11 cellular contexts compared by ENCODE assay signal in genomic region chr12:4289334-4289878, GRCh38. TPM values are rescaled to one million over a fixed set of nuclear protein-coding genes. Genes with fewer than 3 reads are reported as not detected.
DNase-seq lines count a peak whose midpoint lies in the region; ATAC-seq, FAIRE-seq and TF ChIP-seq lines count a peak whose summit lies in the region.
"Had no signal": no experiment of that assay in that cellular context is flagged by ENCODE, and none has a peak within 500 bp of the region (broad histone marks: within the 10 kb centered on the region; RNA-seq: fewer than 3 reads in every experiment).

No MANE protein-coding gene starts in this region.

- TF ChIP-seq POLR2A in NB4 (IDR thresholded peaks at IDR 0.05; ENCODE audit: extremely low read depth, insufficient read length): peak; percentile 4

- H3K4me3 Mint-ChIP-seq in CD14-positive monocyte: peak overlapping the region; percentile 86 to 98
- peak overlapping the region in 1 of 10 donors; percentile 43 for H3K4me3 Mint-ChIP-seq in naive thymus-derived CD8-positive, alpha-beta T cell

- H3K27ac ChIP-seq in coronary artery: peak overlapping the region in 1 of 2 donors; percentile 67
- H3K27ac ChIP-seq: KMS-11 had no signal

- TF ChIP-seq CTCF in CD14-positive monocyte (IDR thresholded peaks at IDR 0.05): no peak
- TF ChIP-seq CTCF in NB4 (IDR thresholded peaks at IDR 0.05; ENCODE audit: low read depth, low read length): no peak
- TF ChIP-seq CTCF in coronary artery (IDR thresholded peaks at IDR 0.05): no peak

- peaks cover 75% of the 10 kb centered on the region for H3K4me1 Mint-ChIP-seq in CD14-positive monocyte
- H3K4me1 Mint-ChIP-seq in naive thymus-derived CD8-positive, alpha-beta T cell: peaks cover 62 to 93% (median 92%) of the 10 kb centered on the region in 4 donors

- H3K27ac Mint-ChIP-seq in CD14-positive monocyte: peak overlapping the region; percentile 96 to 99 (median 98)
- H3K27ac Mint-ChIP-seq in naive thymus-derived CD8-positive, alpha-beta T cell: peak overlapping the region in 8 of 10 donors; percentile 36 to 95 (median 80)

- H3K4me3 ChIP-seq in NB4 (ENCODE audit: low read depth, low read length) (no peak overlapping the region), coronary artery (peak overlapping the region; percentile 24)

- intact Hi-C loops in CD14-positive monocyte (cut with micrococcal nuclease): loop anchor here in 1 of 2 donors (5.0 kb wide), 1 partner anchor 33 kb away; the partner anchor contains the start of gene TIGAR

- peaks cover 44 to 59% of the 10 kb centered on the region in 2 donors for H3K36me3 Mint-ChIP-seq in CD14-positive monocyte
- peaks cover 0 to 96% (median 14%) of the 10 kb centered on the region in 3 donors for H3K36me3 Mint-ChIP-seq in naive thymus-derived CD8-positive, alpha-beta T cell

- DNase-seq in CD14-positive monocyte (ENCODE audit: low spot score) (no peak), NB4 (ENCODE audit: low read depth) (peak; percentile 61), coronary artery (ENCODE audit: low spot score) (no peak), GM19239 (ENCODE audit: insufficient read length, low spot score) (no peak), NCI-H774 (lab: John Stamatoyannopoulos, UW) (no peak), GM03348 (ENCODE audit: low spot score) (no peak)
- no peak for DNase-seq in naive thymus-derived CD8-positive, alpha-beta T cell
- DNase-seq: DMS 273 treated with DMSO at 0.1 percent for 48 hours had no signal

- H3K9me3 Mint-ChIP-seq in CD14-positive monocyte: peaks cover 0 to 2% (median 0%) of the 10 kb centered on the region in 7 donors
- no peaks in the 10 kb centered on the region for H3K9me3 Mint-ChIP-seq in naive thymus-derived CD8-positive, alpha-beta T cell

- H3K27me3 Mint-ChIP-seq in CD14-positive monocyte (ENCODE audit: low read depth in 3 of 3): peaks cover 0 to 4% (median 2%) of the 10 kb centered on the region in 3 donors
- H3K27me3 Mint-ChIP-seq in naive thymus-derived CD8-positive, alpha-beta T cell: no peaks in the 10 kb centered on the region

- FAIRE-seq in GM19239 (lab: Jason Lieb, UNC): no peak

- POLR2A ChIA-PET in naive thymus-derived CD8-positive, alpha-beta T cell (lab: Charles Lee): interaction anchor here (0.6 to 1.6 kb wide), 4 partner anchors 15 to 403 kb away, joined by 3 to 4 read pairs (median 3); no protein-coding TSS in a partner anchor

- ATAC-seq in naive thymus-derived CD8-positive, alpha-beta T cell: no peak
- ATAC-seq in GM21619 (IDR thresholded peaks at IDR 0.05; ENCODE audit: unreplicated experiment): no peak

RNA-seq across cellular contexts. Expression of gene CCND2, which starts 15.8 kb away (rescaled TPM):
- 1 to 10 TPM; 3.6 to 3.9 TPM for polyA plus RNA-seq in CD14-positive monocyte
- 10 to 100 TPM; 89.3 to 93.3 TPM for total RNA-seq in naive thymus-derived CD8-positive, alpha-beta T cell
- polyA plus RNA-seq in naive thymus-derived CD8-positive, alpha-beta T cell: 10 to 100 TPM; 69.3 to 94.1 (median 84.9) TPM
- total RNA-seq: RPMI7951 had no signal

RNA-seq across cellular contexts. Expression of gene TIGAR, which starts 31.6 kb away (rescaled TPM):
- 10 to 100 TPM; 11.0 to 16.0 TPM for polyA plus RNA-seq in CD14-positive monocyte
- total RNA-seq in naive thymus-derived CD8-positive, alpha-beta T cell: 10 to 100 TPM; 10.6 to 14.0 TPM
- 1 to 10 TPM; 2.1 to 4.2 (median 2.5) TPM for polyA plus RNA-seq in naive thymus-derived CD8-positive, alpha-beta T cell

Comparison
In these comparisons a context has a peak if more than half of its experiments do, and no peak if none do; other contexts are left out.
1. RNA of gene CCND2, which starts 15.8 kb away (polyA plus RNA-seq): 69.3 to 94.1 TPM in naive thymus-derived CD8-positive, alpha-beta T cell; 3.6 to 3.9 TPM in CD14-positive monocyte; every median in the first group is over 10 times any median in the second.